14 cellular contexts compared by ENCODE assay signal in genomic region chr15:79030470-79030869, GRCh38.
"Had no signal": no experiment of that assay in that cellular context is flagged by ENCODE, and none has a peak within 500 bp of the region (broad histone marks: within the 10 kb centered on the region; RNA-seq: fewer than 3 reads in every experiment).

No MANE protein-coding gene starts in this region.

- H3K27ac ChIP-seq: epithelial cell of prostate, gastrocnemius medialis, neutrophil, right atrium auricular region, thyroid gland had no signal

- H3K36me3 ChIP-seq: gastrocnemius medialis, neutrophil, right atrium auricular region, thyroid gland had no signal

- H3K4me3 ChIP-seq: gastrocnemius medialis, right atrium auricular region, thyroid gland had no signal

- H3K9me3 ChIP-seq: gastrocnemius medialis, neutrophil, right atrium auricular region, thyroid gland had no signal

- DNase-seq: activated CD4-positive, alpha-beta T cell treated with anti-CD3 and anti-CD28 coated beads for 48 hours; activated naive CD4-positive, alpha-beta T cell treated with Interleukin-2 at 50 U/mL for 16 hours; activated naive CD8-positive, alpha-beta T cell treated with anti-CD3 and anti-CD28 coated beads, Interleukin-2, amount 50 U/mL, for 24 hours; caudate nucleus; cortex of kidney; effector CD8-positive, alpha-beta T cell; gastrocnemius medialis; kidney glomerular epithelial cell; small intestine; T1000; thyroid gland had no signal

- H3K27me3 ChIP-seq: right atrium auricular region, thyroid gland had no signal
